In genomic region chr11:130312046-130312445, GRCh38 we compare ENCODE assay signal across 13 cellular contexts. TPM values are rescaled to one million over a fixed set of nuclear protein-coding genes. Genes with fewer than 3 reads are reported as not detected.
DNase-seq lines count a peak whose midpoint lies in the region; ATAC-seq and TF ChIP-seq lines count a peak whose summit lies in the region.
"Had no signal": no experiment of that assay in that cellular context is flagged by ENCODE, and none has a peak within 500 bp of the region (broad histone marks: within the 10 kb centered on the region; RNA-seq: fewer than 3 reads in every experiment).

No MANE protein-coding gene starts in this region.

- H3K36me3 ChIP-seq in CD4-positive, alpha-beta memory T cell (ENCODE audit: insufficient read depth, low read length) = no peaks in the 10 kb centered on the region
- no peaks in the 10 kb centered on the region for H3K36me3 ChIP-seq in GM23338 (ENCODE audit: insufficient read depth)
- H3K36me3 ChIP-seq in vagina = no peaks in the 10 kb centered on the region

- ATAC-seq in GM23338 = no peak
- ATAC-seq in activated B cell treated with CpG ODN at 0.5 μM for 24 hours (ENCODE audit: low read depth) = no peak
- ATAC-seq in HG02981 (IDR thresholded peaks at IDR 0.05; ENCODE audit: unreplicated experiment) = no peak

- H3K4me3 Mint-ChIP-seq in CD4-positive, alpha-beta memory T cell = peak overlapping the region in 4 of 8 donors; percentile 34 to 100 (median 68)
- peak overlapping the region; percentile 90 for H3K4me3 Mint-ChIP-seq in GM23338
- H3K4me3 Mint-ChIP-seq in activated B cell treated with CpG ODN at 0.5 μM for 24 hours = peak overlapping the region; percentile 11

- no peak for DNase-seq in CD4-positive, alpha-beta memory T cell
- DNase-seq in GM23338 (ENCODE audit: low spot score) (no peak), activated B cell treated with CpG ODN at 0.5 μM for 24 hours (no peak), kidney tubule cell (ENCODE audit: low spot score) (peak; percentile 11), Ammon's horn (ENCODE audit: low spot score) (no peak), cortex of kidney (lab: John Stamatoyannopoulos, UW) (no peak), vagina (ENCODE audit: extremely low spot score in 2 of 2) (no peak)
- DNase-seq: activated CD8-positive, alpha-beta memory T cell treated with anti-CD3 and anti-CD28 coated beads, Interleukin-2, amount 50 U/mL, for 48 hours; effector CD8-positive, alpha-beta T cell; NCI-H1048; NCI-H2227 treated with DMSO at 0.1 percent for 48 hours had no signal

- H3K4me1 Mint-ChIP-seq in CD4-positive, alpha-beta memory T cell = peaks cover 36 to 74% (median 45%) of the 10 kb centered on the region in 4 donors
- peaks cover 40% of the 10 kb centered on the region for H3K4me1 Mint-ChIP-seq in GM23338
- H3K4me1 Mint-ChIP-seq in activated B cell treated with CpG ODN at 0.5 μM for 24 hours = peaks cover 56% of the 10 kb centered on the region

- H3K27ac ChIP-seq in CD4-positive, alpha-beta memory T cell (ENCODE audit: low read depth, low read length) = no peak overlapping the region
- no peak overlapping the region for H3K27ac ChIP-seq in GM23338 (ENCODE audit: low read depth)
- no peak overlapping the region for H3K27ac ChIP-seq in vagina
- H3K27ac ChIP-seq: tibial nerve had no signal

- H2AFZ ChIP-seq in GM23338 = no peak overlapping the region

- H3K79me2 ChIP-seq in GM23338 (replicated peaks; ENCODE audit: insufficient read depth) = peaks cover 70% of the 10 kb centered on the region

- no peak for TF ChIP-seq POLR2A in vagina (IDR thresholded peaks at IDR 0.05)

- no peaks in the 10 kb centered on the region for H3K9me2 ChIP-seq in GM23338 (ENCODE audit: insufficient read depth)

- peak overlapping the region in 4 of 7 donors; percentile 2 to 70 (median 6) for H3K27ac Mint-ChIP-seq in CD4-positive, alpha-beta memory T cell
- H3K27ac Mint-ChIP-seq in GM23338 (no peak overlapping the region), activated B cell treated with CpG ODN at 0.5 μM for 24 hours (no peak overlapping the region)

- peaks cover 5% of the 10 kb centered on the region; the same call in 1 of the 2 replicates for H3F3A ChIP-seq in GM23338 (replicated peaks; ENCODE audit: low read depth)

- intact Hi-C loops in CD4-positive, alpha-beta memory T cell (cut with micrococcal nuclease) = loop anchor here (5.0 to 10.0 kb wide), 2 partner anchors 85 to 1037 kb away; no protein-coding TSS in a partner anchor
- intact Hi-C loops in activated B cell treated with CpG ODN at 0.5 μM for 24 hours (cut with micrococcal nuclease) (loop anchor here (5.0 to 10.0 kb wide), 2 partner anchors 80 to 553 kb away; no protein-coding TSS in a partner anchor), vagina (cut with DNase I) (no loop called here)

- no peaks in the 10 kb centered on the region for H3K27me3 Mint-ChIP-seq in CD4-positive, alpha-beta memory T cell
- H3K27me3 Mint-ChIP-seq in GM23338 (ENCODE audit: insufficient read depth, low read depth, poor library complexity) (peaks cover 4% of the 10 kb centered on the region), activated B cell treated with CpG ODN at 0.5 μM for 24 hours (no peaks in the 10 kb centered on the region)

- peaks cover 48% of the 10 kb centered on the region for H3K4me1 ChIP-seq in CD4-positive, alpha-beta memory T cell (ENCODE audit: insufficient read depth, low read length)
- H3K4me1 ChIP-seq in GM23338 (ENCODE audit: insufficient read depth) (peaks cover 48% of the 10 kb centered on the region), vagina (peaks cover 54% of the 10 kb centered on the region)

- peaks cover 0 to 3% (median 0%) of the 10 kb centered on the region in 8 donors for H3K9me3 Mint-ChIP-seq in CD4-positive, alpha-beta memory T cell
- H3K9me3 Mint-ChIP-seq in GM23338 (peaks cover 21% of the 10 kb centered on the region), activated B cell treated with CpG ODN at 0.5 μM for 24 hours (no peaks in the 10 kb centered on the region)

- peaks cover 4 to 23% of the 10 kb centered on the region in 2 donors for H3K36me3 Mint-ChIP-seq in CD4-positive, alpha-beta memory T cell
- H3K36me3 Mint-ChIP-seq in GM23338 (ENCODE audit: low read depth) = peaks cover 32% of the 10 kb centered on the region
- H3K36me3 Mint-ChIP-seq in activated B cell treated with CpG ODN at 0.5 μM for 24 hours (ENCODE audit: low read depth) = peaks cover 9% of the 10 kb centered on the region

- POLR2A ChIA-PET in CD4-positive, alpha-beta memory T cell (lab: Charles Lee; ENCODE audit: partially characterized antibody) = interaction anchor here (1.5 kb wide), 1 partner anchor 29 kb away, joined by 4 read pairs; no protein-coding TSS in a partner anchor
- POLR2A ChIA-PET in activated B cell treated with CpG ODN at 0.5 μM for 24 hours (lab: Charles Lee) = no interaction called here

- no peaks in the 10 kb centered on the region for H3K27me3 ChIP-seq in CD4-positive, alpha-beta memory T cell (ENCODE audit: insufficient read depth, low read length)
- H3K27me3 ChIP-seq in GM23338 (ENCODE audit: insufficient read depth) (no peaks in the 10 kb centered on the region), vagina (no peaks in the 10 kb centered on the region)
- H3K27me3 ChIP-seq: tibial nerve had no signal

- TF ChIP-seq CTCF in GM23338 (conservative IDR thresholded peaks at IDR 0.05; ENCODE audit: low read depth in 2 of 2) (no peak), activated B cell treated with CpG ODN at 0.5 μM for 24 hours (IDR thresholded peaks at IDR 0.05) (no peak), vagina (IDR thresholded peaks at IDR 0.05) (no peak)

- peak overlapping the region; percentile 82 for H3K4me2 ChIP-seq in GM23338

- CTCF ChIA-PET in CD4-positive, alpha-beta memory T cell (lab: Charles Lee; ENCODE audit: partially characterized antibody) = no interaction called here
- CTCF ChIA-PET in activated B cell treated with CpG ODN at 0.5 μM for 24 hours (lab: Charles Lee) = no interaction called here

- H3K4me3 ChIP-seq in CD4-positive, alpha-beta memory T cell (ENCODE audit: low read length in 2 of 2) = no peak overlapping the region
- peak overlapping the region; percentile 61 for H3K4me3 ChIP-seq in GM23338
- no peak overlapping the region for H3K4me3 ChIP-seq in vagina
- H3K4me3 ChIP-seq: tibial nerve had no signal

- H4K20me1 ChIP-seq in GM23338 (replicated peaks; ENCODE audit: insufficient read depth) = no peaks in the 10 kb centered on the region; the same call in 1 of the 2 replicates

- no peaks in the 10 kb centered on the region for H3K9me3 ChIP-seq in CD4-positive, alpha-beta memory T cell (ENCODE audit: control insufficient read depth in 1 of 2, low read length in 2 of 2)
- no peaks in the 10 kb centered on the region for H3K9me3 ChIP-seq in vagina

TF ChIP-seq in GM23338, 12 proteins besides CTCF, POLR2A, EP300 and RAD21 (continues in another document):
- TF ChIP-seq REST (IDR thresholded peaks at IDR 0.05; ENCODE audit: unreplicated experiment) (no peak), ZNF114 (CRISPR knock-in tag; IDR thresholded peaks at IDR 0.05) (no peak), ETS1 (IDR thresholded peaks at IDR 0.05) (no peak), CREB1 (CRISPR knock-in tag; IDR thresholded peaks at IDR 0.05; ENCODE audit: low read depth) (no peak), NANOG (IDR thresholded peaks at IDR 0.05; ENCODE audit: borderline replicate concordance) (no peak)

RNA-seq across cellular contexts. Expression of gene ZBTB44, which starts 2.7 kb away (rescaled TPM):
- total RNA-seq in CD4-positive, alpha-beta memory T cell = 10 to 100 TPM; 73.0 to 76.2 TPM
- 1 to 10 TPM; 3.0 to 8.3 TPM for polyA plus RNA-seq in CD4-positive, alpha-beta memory T cell
- total RNA-seq in GM23338 (2014; rRNA removed; shearing (Covaris generic)) = 102 and 104 TPM in 2 replicates
- 57.9 and 61.2 TPM in 2 replicates for polyA plus RNA-seq in GM23338 (2016; fragmentation: Nextera tagmentation; extraction: Ambion mirVana)
- 49.0 and 61.5 TPM in 2 replicates for total RNA-seq in activated B cell treated with CpG ODN at 0.5 μM for 24 hours
- total RNA-seq in vagina = 70.7 TPM

Comparison
In these comparisons a context has a peak if more than half of its experiments do, and no peak if none do; other contexts are left out.
1. H3K27ac Mint-ChIP-seq: peak in CD4-positive, alpha-beta memory T cell (4 of 7); none in GM23338 (single experiment) and activated B cell treated with CpG ODN at 0.5 μM for 24 hours (single experiment).